In the genomic region with DNA sequence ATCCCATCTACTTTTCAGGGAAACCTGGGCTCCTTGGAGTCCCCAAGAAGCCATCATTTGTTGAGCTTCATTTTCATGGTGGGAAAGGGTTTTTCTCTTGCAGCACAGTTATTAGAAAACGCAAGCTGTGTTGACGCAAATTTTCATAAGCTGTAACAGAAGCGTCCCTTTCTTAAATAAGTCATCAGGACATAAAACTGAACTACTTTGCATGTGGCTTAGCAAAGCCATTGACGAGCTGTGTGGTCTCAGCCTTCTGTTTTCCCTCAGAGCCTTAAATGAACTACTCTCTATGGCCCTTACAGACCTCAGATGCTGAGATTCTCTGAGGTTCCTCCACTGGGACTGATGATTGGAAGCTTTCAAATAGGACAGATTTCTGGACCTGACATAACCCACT, we compare ENCODE assay signal across 10 cellular contexts.
DNase-seq lines count a peak whose midpoint lies in the region; ATAC-seq and TF ChIP-seq lines count a peak whose summit lies in the region.
"Had no signal": no experiment of that assay in that cellular context is flagged by ENCODE, and none has a peak within 500 bp of the region (broad histone marks: within the 10 kb centered on the region; RNA-seq: fewer than 3 reads in every experiment).

No MANE protein-coding gene starts in this region.

- H3K79me2 ChIP-seq in OCI-LY3 (ENCODE audit: low read length): no peaks in the 10 kb centered on the region
- H3K79me2 ChIP-seq in GM23338 (replicated peaks; ENCODE audit: insufficient read depth): no peaks in the 10 kb centered on the region

- H3K9ac ChIP-seq in OCI-LY3 (ENCODE audit: low read length): no peak overlapping the region

- H3K4me2 ChIP-seq in OCI-LY3 (ENCODE audit: low read length) (peak overlapping the region; percentile 30), GM23338 (no peak overlapping the region)

- ATAC-seq in HG02981 (IDR thresholded peaks at IDR 0.05; ENCODE audit: unreplicated experiment): peak; percentile 78
- no peak for ATAC-seq in GM23338

- H2AFZ ChIP-seq in OCI-LY3 (ENCODE audit: low read depth, low read length): no peak overlapping the region
- no peak overlapping the region for H2AFZ ChIP-seq in GM23338

- peaks cover 6% of the 10 kb centered on the region; the same call in 1 of the 2 replicates for H3K9me2 ChIP-seq in GM23338 (ENCODE audit: insufficient read depth)

- H4K20me1 ChIP-seq in OCI-LY3 (ENCODE audit: insufficient read depth, low read length) (no peaks in the 10 kb centered on the region), GM23338 (replicated peaks; ENCODE audit: insufficient read depth) (no peaks in the 10 kb centered on the region)

- no peaks in the 10 kb centered on the region for H3K36me3 ChIP-seq in OCI-LY3 (replicated peaks; ENCODE audit: low read depth, low read length)
- no peaks in the 10 kb centered on the region for H3K36me3 ChIP-seq in GM23338 (ENCODE audit: insufficient read depth)

- no peaks in the 10 kb centered on the region for H3K36me3 Mint-ChIP-seq in GM23338 (ENCODE audit: low read depth)
- H3K36me3 Mint-ChIP-seq in activated T-cell treated with anti-CD3 and anti-CD28 coated beads, Interleukin-2, amount 50 U/mL, for 24 hours (ENCODE audit: low read depth): no peaks in the 10 kb centered on the region

- peaks cover 11% of the 10 kb centered on the region for H3K4me1 Mint-ChIP-seq in GM23338
- peaks cover 16% of the 10 kb centered on the region for H3K4me1 Mint-ChIP-seq in activated T-cell treated with anti-CD3 and anti-CD28 coated beads, Interleukin-2, amount 50 U/mL, for 24 hours (ENCODE audit: low read depth)

- DNase-seq in GM12865 (ENCODE audit: low read depth) (peak; percentile 83), GM20000 (ENCODE audit: low spot score) (peak; percentile 43), SIG-M5 treated with dmso at 0.1 percent for 504 hours (lab: John Stamatoyannopoulos, UW; ENCODE audit: unreplicated experiment) (no peak), GM23338 (ENCODE audit: low spot score) (no peak), mucosa of gallbladder (ENCODE audit: low spot score) (no peak)
- DNase-seq in activated T-cell treated with anti-CD3 and anti-CD28 coated beads, Interleukin-2, amount 50 U/mL, for 24 hours: no peak
- DNase-seq: caudate nucleus, NCI-H1105 treated with DMSO at 0.1 percent for 48 hours had no signal

- no peaks in the 10 kb centered on the region for H3F3A ChIP-seq in GM23338 (replicated peaks; ENCODE audit: low read depth)

- H3K27ac ChIP-seq in OCI-LY3 (ENCODE audit: low read length) (no peak overlapping the region), GM23338 (ENCODE audit: low read depth) (no peak overlapping the region)

- TF ChIP-seq CTCF in GM12865 (IDR thresholded peaks at IDR 0.05; ENCODE audit: insufficient read depth, low read depth, low read length, missing control alignments) (no peak), GM20000 (IDR thresholded peaks at IDR 0.05; ENCODE audit: extremely low read depth, missing control alignments) (no peak), OCI-LY3 (IDR thresholded peaks at IDR 0.05; ENCODE audit: low read depth, low read length) (no peak), GM23338 (conservative IDR thresholded peaks at IDR 0.05; ENCODE audit: low read depth in 2 of 2) (no peak)

- H3K9me3 Mint-ChIP-seq in GM23338: no peaks in the 10 kb centered on the region; the same call in 2 of the 3 replicates
- no peaks in the 10 kb centered on the region for H3K9me3 Mint-ChIP-seq in activated T-cell treated with anti-CD3 and anti-CD28 coated beads, Interleukin-2, amount 50 U/mL, for 24 hours

- peaks cover 15% of the 10 kb centered on the region; the same call in 1 of the 2 replicates for H3K27me3 ChIP-seq in OCI-LY3 (ENCODE audit: low read depth, low read length)
- H3K27me3 ChIP-seq in GM23338 (ENCODE audit: insufficient read depth): no peaks in the 10 kb centered on the region

- H3K4me1 ChIP-seq in OCI-LY3 (ENCODE audit: low read length): peaks cover 9% of the 10 kb centered on the region
- H3K4me1 ChIP-seq in GM23338 (ENCODE audit: insufficient read depth): no peaks in the 10 kb centered on the region

- no peak overlapping the region for H3K4me3 ChIP-seq in GM12865 (ENCODE audit: low read depth, low read length)
- no peak overlapping the region for H3K4me3 ChIP-seq in OCI-LY3 (ENCODE audit: low read length)
- H3K4me3 ChIP-seq in GM23338: no peak overlapping the region

- H3K4me3 Mint-ChIP-seq in GM23338: no peak overlapping the region
- no peak overlapping the region for H3K4me3 Mint-ChIP-seq in activated T-cell treated with anti-CD3 and anti-CD28 coated beads, Interleukin-2, amount 50 U/mL, for 24 hours

- H3K9me3 ChIP-seq in OCI-LY3 (ENCODE audit: insufficient read depth, low read length): no peaks in the 10 kb centered on the region

- H3K27me3 Mint-ChIP-seq in GM23338 (ENCODE audit: insufficient read depth, low read depth, poor library complexity): peaks cover 9% of the 10 kb centered on the region
- no peaks in the 10 kb centered on the region for H3K27me3 Mint-ChIP-seq in activated T-cell treated with anti-CD3 and anti-CD28 coated beads, Interleukin-2, amount 50 U/mL, for 24 hours

- H3K27ac Mint-ChIP-seq in GM23338: no peak overlapping the region
- no peak overlapping the region for H3K27ac Mint-ChIP-seq in activated T-cell treated with anti-CD3 and anti-CD28 coated beads, Interleukin-2, amount 50 U/mL, for 24 hours

TF ChIP-seq in GM23338, 12 proteins besides CTCF, POLR2A, EP300 and RAD21 (continues in another document):
- no peak for TF ChIP-seq ZNF114 (CRISPR knock-in tag; IDR thresholded peaks at IDR 0.05)
- TF ChIP-seq, protein P1, sequence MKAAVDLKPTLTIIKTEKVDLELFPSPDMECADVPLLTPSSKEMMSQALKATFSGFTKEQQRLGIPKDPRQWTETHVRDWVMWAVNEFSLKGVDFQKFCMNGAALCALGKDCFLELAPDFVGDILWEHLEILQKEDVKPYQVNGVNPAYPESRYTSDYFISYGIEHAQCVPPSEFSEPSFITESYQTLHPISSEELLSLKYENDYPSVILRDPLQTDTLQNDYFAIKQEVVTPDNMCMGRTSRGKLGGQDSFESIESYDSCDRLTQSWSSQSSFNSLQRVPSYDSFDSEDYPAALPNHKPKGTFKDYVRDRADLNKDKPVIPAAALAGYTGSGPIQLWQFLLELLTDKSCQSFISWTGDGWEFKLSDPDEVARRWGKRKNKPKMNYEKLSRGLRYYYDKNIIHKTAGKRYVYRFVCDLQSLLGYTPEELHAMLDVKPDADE (IDR thresholded peaks at IDR 0.05): no peak
- no peak for TF ChIP-seq POLR2AphosphoS5 (IDR thresholded peaks at IDR 0.05; ENCODE audit: low read depth)
- TF ChIP-seq EZH2 (IDR thresholded peaks at IDR 0.05; ENCODE audit: low read depth, unreplicated experiment): no peak
- no peak for TF ChIP-seq STAT1 (IDR thresholded peaks at IDR 0.05; ENCODE audit: unreplicated experiment)
- TF ChIP-seq, protein P2, sequence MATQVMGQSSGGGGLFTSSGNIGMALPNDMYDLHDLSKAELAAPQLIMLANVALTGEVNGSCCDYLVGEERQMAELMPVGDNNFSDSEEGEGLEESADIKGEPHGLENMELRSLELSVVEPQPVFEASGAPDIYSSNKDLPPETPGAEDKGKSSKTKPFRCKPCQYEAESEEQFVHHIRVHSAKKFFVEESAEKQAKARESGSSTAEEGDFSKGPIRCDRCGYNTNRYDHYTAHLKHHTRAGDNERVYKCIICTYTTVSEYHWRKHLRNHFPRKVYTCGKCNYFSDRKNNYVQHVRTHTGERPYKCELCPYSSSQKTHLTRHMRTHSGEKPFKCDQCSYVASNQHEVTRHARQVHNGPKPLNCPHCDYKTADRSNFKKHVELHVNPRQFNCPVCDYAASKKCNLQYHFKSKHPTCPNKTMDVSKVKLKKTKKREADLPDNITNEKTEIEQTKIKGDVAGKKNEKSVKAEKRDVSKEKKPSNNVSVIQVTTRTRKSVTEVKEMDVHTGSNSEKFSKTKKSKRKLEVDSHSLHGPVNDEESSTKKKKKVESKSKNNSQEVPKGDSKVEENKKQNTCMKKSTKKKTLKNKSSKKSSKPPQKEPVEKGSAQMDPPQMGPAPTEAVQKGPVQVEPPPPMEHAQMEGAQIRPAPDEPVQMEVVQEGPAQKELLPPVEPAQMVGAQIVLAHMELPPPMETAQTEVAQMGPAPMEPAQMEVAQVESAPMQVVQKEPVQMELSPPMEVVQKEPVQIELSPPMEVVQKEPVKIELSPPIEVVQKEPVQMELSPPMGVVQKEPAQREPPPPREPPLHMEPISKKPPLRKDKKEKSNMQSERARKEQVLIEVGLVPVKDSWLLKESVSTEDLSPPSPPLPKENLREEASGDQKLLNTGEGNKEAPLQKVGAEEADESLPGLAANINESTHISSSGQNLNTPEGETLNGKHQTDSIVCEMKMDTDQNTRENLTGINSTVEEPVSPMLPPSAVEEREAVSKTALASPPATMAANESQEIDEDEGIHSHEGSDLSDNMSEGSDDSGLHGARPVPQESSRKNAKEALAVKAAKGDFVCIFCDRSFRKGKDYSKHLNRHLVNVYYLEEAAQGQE (IDR thresholded peaks at IDR 0.05; ENCODE audit: unreplicated experiment): no peak
- TF ChIP-seq NANOG (IDR thresholded peaks at IDR 0.05; ENCODE audit: borderline replicate concordance): no peak
- no peak for TF ChIP-seq JUNB (IDR thresholded peaks at IDR 0.05; ENCODE audit: unreplicated experiment)

Comparison
In these comparisons a context has a peak if more than half of its experiments do, and no peak if none do; other contexts are left out.
1. DNase-seq: peak in GM12865 (single experiment) and GM20000 (single experiment); none in SIG-M5 treated with dmso at 0.1 percent for 504 hours (single experiment), GM23338 (single experiment), mucosa of gallbladder (single experiment) and activated T-cell treated with anti-CD3 and anti-CD28 coated beads, Interleukin-2, amount 50 U/mL, for 24 hours (single experiment).